ENCODE assay signal across 9 cellular contexts in genomic region chr11:117907276-117908110, GRCh38.
A peak's percentile ranks its signal among the peaks of the same experiment; 100 is the strongest.
DNase-seq lines count a peak whose midpoint lies in the region; ATAC-seq and TF ChIP-seq lines count a peak whose summit lies in the region.
"Had no signal": no experiment of that assay in that cellular context is flagged by ENCODE, and none has a peak within 500 bp of the region (broad histone marks: within the 10 kb centered on the region; RNA-seq: fewer than 3 reads in every experiment).

No MANE protein-coding gene starts in this region.

- peak; percentile 42 for DNase-seq in GM20000 (ENCODE audit: low spot score)
- DNase-seq in NCI-H2107 (lab: John Stamatoyannopoulos, UW), result peak; percentile 92
- peak; percentile 59 for DNase-seq in WERI-Rb-1
- DNase-seq in cardiac fibroblast (ENCODE audit: low read depth in 2 of 2), result peak; percentile 83 to 90
- peak; percentile 94 for DNase-seq in iris pigment epithelial cell (ENCODE audit: low read depth)
- peak; percentile 32 to 74 (median 71) for DNase-seq in stimulated activated CD4-positive, alpha-beta T cell treated with anti-CD3 and anti-CD28 coated beads, Interleukin-12 subunit alpha, Interleukin-12 subunit beta, amount 100 ng/mL, for 48 hours (ENCODE audit: low read depth in 2 of 3, low spot score in 1 of 3)

- H3K27ac ChIP-seq in 22Rv1 (peak overlapping the region; percentile 45), WERI-Rb-1 (no peak overlapping the region)
- H3K27ac ChIP-seq: BLaER1 treated with 17β-estradiol and CSF1 and Interleukin-3, amounts not matched to agents 10 nM and 100 nM had no signal

- H3K27me3 ChIP-seq in WERI-Rb-1 (ENCODE audit: insufficient read depth, low read depth, severe bottlenecking), result no peaks in the 10 kb centered on the region
- H3K27me3 ChIP-seq: BLaER1 treated with 17β-estradiol and CSF1 and Interleukin-3, amounts not matched to agents 10 nM and 100 nM had no signal

- no peak overlapping the region for H3K4me3 ChIP-seq in WERI-Rb-1 (ENCODE audit: low read depth, low read length)
- no peak overlapping the region for H3K4me3 ChIP-seq in cardiac fibroblast (replicated peaks in 1 of 2; ENCODE audit: low read depth in 2 of 2, low read length in 2 of 2)
- H3K4me3 ChIP-seq: BLaER1 treated with 17β-estradiol and CSF1 and Interleukin-3, amounts not matched to agents 10 nM and 100 nM had no signal

- no peaks in the 10 kb centered on the region for H3K9me3 ChIP-seq in WERI-Rb-1 (ENCODE audit: severe bottlenecking)
- H3K9me3 ChIP-seq: BLaER1 treated with 17β-estradiol and CSF1 and Interleukin-3, amounts not matched to agents 10 nM and 100 nM had no signal

- H3K36me3 ChIP-seq in WERI-Rb-1, result no peaks in the 10 kb centered on the region
- H3K36me3 ChIP-seq: BLaER1 treated with 17β-estradiol and CSF1 and Interleukin-3, amounts not matched to agents 10 nM and 100 nM had no signal

- TF ChIP-seq CTCF in 22Rv1 (IDR thresholded peaks at IDR 0.05), result no peak
- no peak for TF ChIP-seq CTCF in GM20000 (IDR thresholded peaks at IDR 0.05; ENCODE audit: extremely low read depth, missing control alignments)
- TF ChIP-seq CTCF in WERI-Rb-1 (IDR thresholded peaks at IDR 0.05; ENCODE audit: low read depth, low read length), result no peak
- TF ChIP-seq CTCF in cardiac fibroblast (IDR thresholded peaks at IDR 0.05; ENCODE audit: low read depth, low read length), result no peak

- ATAC-seq in GM18858 (IDR thresholded peaks at IDR 0.05; ENCODE audit: unreplicated experiment), result no peak

Comparison
In these comparisons a context has a peak if more than half of its experiments do, and no peak if none do; other contexts are left out.
1. DNase-seq: peak in every context shown above with its lines; median percentile 94 in iris pigment epithelial cell; 92 in NCI-H2107; 86 in cardiac fibroblast; 71 in stimulated activated CD4-positive, alpha-beta T cell treated with anti-CD3 and anti-CD28 coated beads, Interleukin-12 subunit alpha, Interleukin-12 subunit beta, amount 100 ng/mL, for 48 hours; 59 in WERI-Rb-1; 42 in GM20000.